35 cellular contexts compared by ENCODE assay signal in the genomic region with DNA sequence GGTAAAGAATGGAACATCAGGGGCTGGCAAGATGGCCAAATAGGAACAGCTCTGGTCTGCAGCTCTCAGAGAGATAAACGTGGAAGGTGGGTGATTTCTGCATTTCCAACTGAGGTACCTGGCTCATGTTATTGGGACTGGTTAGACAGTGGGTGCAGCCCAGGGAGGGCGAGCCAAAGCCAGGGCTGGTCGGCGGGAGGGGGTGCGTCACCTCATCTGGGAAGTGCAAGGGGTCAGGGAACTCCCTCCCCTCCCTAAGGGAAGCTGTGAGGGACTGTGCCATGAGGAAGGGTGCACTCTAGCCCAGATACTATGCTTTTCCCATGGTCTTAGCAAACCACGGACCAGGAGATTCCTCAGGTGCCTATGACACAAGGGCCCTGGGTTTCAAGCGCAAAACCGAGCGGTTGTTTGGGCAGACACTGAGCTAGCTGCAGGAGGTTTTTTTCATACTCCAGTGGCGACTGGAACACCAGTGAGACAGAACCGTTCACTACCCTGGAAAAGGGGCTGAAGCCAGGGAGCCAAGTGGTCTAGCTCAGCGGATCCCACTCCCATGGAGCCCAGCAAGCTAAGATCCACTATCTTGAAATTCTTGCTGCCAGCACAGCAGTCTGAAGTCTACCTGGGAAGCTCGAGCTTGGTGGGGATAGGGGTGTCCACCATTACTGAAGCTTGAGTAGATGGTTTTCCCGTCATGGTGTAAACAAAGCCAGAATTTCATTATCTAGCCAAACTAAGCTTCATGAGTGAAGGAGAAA.
"Had no signal": no experiment of that assay in that cellular context is flagged by ENCODE, and none has a peak within 500 bp of the region (broad histone marks: within the 10 kb centered on the region; RNA-seq: fewer than 3 reads in every experiment).

No MANE protein-coding gene starts in this region.

- H3K4me3 ChIP-seq: ascending aorta, cardiac muscle cell had no signal

- H3K4me1 Mint-ChIP-seq: activated B cell treated with CpG ODN at 0.5 μM for 24 hours; activated CD4-positive, alpha-beta T cell treated with anti-CD3 and anti-CD28 coated beads, Interleukin-2, amount 10 ng/mL, durations not matched to agents 24 days and 14 days; activated naive CD4-positive, alpha-beta T cell treated with anti-CD3 and anti-CD28 coated beads, Interleukin-2, amount 10 ng/mL, durations not matched to agents 7 days and 5 days had no signal

- H3K27ac ChIP-seq: ascending aorta, cardiac muscle cell, VCaP had no signal

- DNase-seq: activated B cell treated with CpG ODN at 0.5 μM for 24 hours; activated CD4-positive, alpha-beta memory T cell treated with anti-CD3 and anti-CD28 coated beads for 36 hours; activated CD4-positive, alpha-beta T cell treated with anti-CD3 and anti-CD28 coated beads for 4 hours; activated CD4-positive, alpha-beta T cell treated with anti-CD3 and anti-CD28 coated beads, Interleukin-2, amount 10 ng/mL, durations not matched to agents 24 days and 14 days; activated CD4-positive, alpha-beta T cell treated with anti-CD3 and anti-CD28 coated beads, Interleukin-2, amount 50 U/mL, for 1 hour; activated CD4-positive, alpha-beta T cell treated with anti-CD3 and anti-CD28 coated beads, Interleukin-2, amount 50 U/mL, for 4 hours; activated CD4-positive, CD25-positive, alpha-beta regulatory T cell treated with anti-CD3 and anti-CD28 coated beads, Interleukin-2, amount 50 U/mL, for 72 hours; activated CD8-positive, alpha-beta memory T cell treated with anti-CD3 and anti-CD28 coated beads, Interleukin-2, amount 50 U/mL, for 4 hours; activated CD8-positive, alpha-beta T cell treated with anti-CD3 and anti-CD28 coated beads for 36 hours; activated effector memory CD4-positive, alpha-beta T cell treated with anti-CD3 and anti-CD28 coated beads, Interleukin-2, amount 50 U/mL, for 16 hours; activated naive CD4-positive, alpha-beta T cell treated with anti-CD3 and anti-CD28 coated beads, Interleukin-2, amount 10 ng/mL, durations not matched to agents 7 days and 5 days; activated naive CD4-positive, alpha-beta T cell treated with Interleukin-2 at 50 U/mL for 16 hours; activated naive CD8-positive, alpha-beta T cell treated with anti-CD3 and anti-CD28 coated beads, Interleukin-2, amount 10 ng/mL, durations not matched to agents 7 days and 5 days; activated naive CD8-positive, alpha-beta T cell treated with anti-CD3 and anti-CD28 coated beads, Interleukin-2, amount 50 U/mL, for 24 hours; activated T-cell treated with anti-CD3 and anti-CD28 coated beads for 4 hours; activated T-cell treated with anti-CD3 and anti-CD28 coated beads, Interleukin-2, amount 50 U/mL, for 1 hour; activated T-cell treated with anti-CD3 and anti-CD28 coated beads, Interleukin-2, amount 50 U/mL, for 4 hours; activated T-cell treated with anti-CD3 and anti-CD28 coated beads, Interleukin-2, amount 50 U/mL, for 72 hours; amygdala; anterior cingulate cortex; central memory CD4-positive, alpha-beta T cell; SW 1271; T-helper 1 cell; T-helper 2 cell; T-helper 9 cell had no signal

- H3K4me1 ChIP-seq: ascending aorta had no signal

- H3K27ac Mint-ChIP-seq: activated B cell treated with CpG ODN at 0.5 μM for 24 hours; activated CD4-positive, alpha-beta memory T cell treated with anti-CD3 and anti-CD28 coated beads for 36 hours; activated CD4-positive, alpha-beta T cell treated with anti-CD3 and anti-CD28 coated beads, Interleukin-2, amount 10 ng/mL, durations not matched to agents 24 days and 14 days; activated CD8-positive, alpha-beta T cell treated with anti-CD3 and anti-CD28 coated beads for 36 hours; activated naive CD4-positive, alpha-beta T cell treated with anti-CD3 and anti-CD28 coated beads, Interleukin-2, amount 10 ng/mL, durations not matched to agents 7 days and 5 days; activated naive CD4-positive, alpha-beta T cell treated with anti-CD3 and anti-CD28 coated beads, Interleukin-2, amount 50 U/mL, for 24 hours; activated naive CD8-positive, alpha-beta T cell treated with anti-CD3 and anti-CD28 coated beads, Interleukin-2, amount 10 ng/mL, durations not matched to agents 7 days and 5 days; activated naive CD8-positive, alpha-beta T cell treated with anti-CD3 and anti-CD28 coated beads, Interleukin-2, amount 50 U/mL, for 24 hours; activated T-cell treated with anti-CD3 and anti-CD28 coated beads, Interleukin-2, amount 50 U/mL, for 72 hours; activated T-helper 1 cell treated with anti-CD3 and anti-CD28 coated beads, Interleukin-12 subunit alpha, Interleukin-12 subunit beta, Interleukin-2, Interleukin-4 antibody, amounts not matched to agents 30 ng/mL and 10 ng/mL and 1 ng/mL, durations not matched to agents 14 hours and 24 hours and 36 hours; activated T-helper 17 cell treated with anti-CD3 and anti-CD28 coated beads, Interleukin-2, amount 50 U/mL, for 72 hours; brain; T-helper 1 cell treated with Interleukin-12 subunit alpha and Interleukin-12 subunit beta and Interleukin-4 antibody, amounts not matched to agents 30 μg/mL and 1 μg/mL, for 36 hours; T-helper 2 cell treated with Interferon-gamma antibody and Interleukin-4, amounts not matched to agents 5 μg/mL and 100 μg/mL, for 36 hours had no signal

- ATAC-seq: activated CD8-positive, alpha-beta T cell treated with anti-CD3 and anti-CD28 coated beads for 36 hours; activated naive CD8-positive, alpha-beta T cell treated with anti-CD3 and anti-CD28 coated beads, Interleukin-2, amount 50 U/mL, for 24 hours; activated T-cell treated with anti-CD3 and anti-CD28 coated beads, Interleukin-2, amount 50 U/mL, for 4 hours; activated T-cell treated with anti-CD3 and anti-CD28 coated beads, Interleukin-2, amount 50 U/mL, for 72 hours; activated T-helper 17 cell treated with anti-CD3 and anti-CD28 coated beads, Interleukin-2, amount 50 U/mL, for 72 hours had no signal

- H3K9me3 Mint-ChIP-seq: activated CD4-positive, alpha-beta memory T cell treated with anti-CD3 and anti-CD28 coated beads for 36 hours; activated T-helper 17 cell treated with anti-CD3 and anti-CD28 coated beads, Interleukin-2, amount 50 U/mL, for 72 hours had no signal

- H3K36me3 ChIP-seq: ascending aorta, cardiac muscle cell had no signal

- H3K27me3 ChIP-seq: ascending aorta, cardiac muscle cell had no signal

- H3K4me3 Mint-ChIP-seq: activated B cell treated with CpG ODN at 0.5 μM for 24 hours; activated CD4-positive, alpha-beta memory T cell treated with anti-CD3 and anti-CD28 coated beads for 36 hours; activated CD4-positive, alpha-beta T cell treated with anti-CD3 and anti-CD28 coated beads, Interleukin-2, amount 10 ng/mL, durations not matched to agents 24 days and 14 days; activated CD8-positive, alpha-beta T cell treated with anti-CD3 and anti-CD28 coated beads for 36 hours; activated naive CD4-positive, alpha-beta T cell treated with anti-CD3 and anti-CD28 coated beads, Interleukin-2, amount 10 ng/mL, durations not matched to agents 7 days and 5 days; activated naive CD4-positive, alpha-beta T cell treated with anti-CD3 and anti-CD28 coated beads, Interleukin-2, amount 50 U/mL, for 24 hours; activated naive CD8-positive, alpha-beta T cell; activated naive CD8-positive, alpha-beta T cell treated with anti-CD3 and anti-CD28 coated beads, Interleukin-2, amount 10 ng/mL, durations not matched to agents 7 days and 5 days; activated naive CD8-positive, alpha-beta T cell treated with anti-CD3 and anti-CD28 coated beads, Interleukin-2, amount 50 U/mL, for 24 hours; activated T-cell treated with anti-CD3 and anti-CD28 coated beads, Interleukin-2, amount 50 U/mL, for 4 hours; activated T-cell treated with anti-CD3 and anti-CD28 coated beads, Interleukin-2, amount 50 U/mL, for 72 hours; activated T-helper 1 cell treated with anti-CD3 and anti-CD28 coated beads, Interleukin-12 subunit alpha, Interleukin-12 subunit beta, Interleukin-2, Interleukin-4 antibody, amounts not matched to agents 30 ng/mL and 10 ng/mL and 1 ng/mL, durations not matched to agents 14 hours and 24 hours and 36 hours; activated T-helper 17 cell treated with anti-CD3 and anti-CD28 coated beads, Interleukin-2, amount 50 U/mL, for 72 hours; brain; T-helper 1 cell treated with Interleukin-12 subunit alpha and Interleukin-12 subunit beta and Interleukin-4 antibody, amounts not matched to agents 30 μg/mL and 1 μg/mL, for 36 hours; T-helper 2 cell treated with Interferon-gamma antibody and Interleukin-4, amounts not matched to agents 5 μg/mL and 100 μg/mL, for 36 hours had no signal

- H3K9me3 ChIP-seq: ascending aorta had no signal

- H3K27me3 Mint-ChIP-seq: activated B cell treated with CpG ODN at 0.5 μM for 24 hours; activated CD4-positive, alpha-beta memory T cell treated with anti-CD3 and anti-CD28 coated beads for 36 hours; activated CD4-positive, alpha-beta T cell treated with anti-CD3 and anti-CD28 coated beads, Interleukin-2, amount 10 ng/mL, durations not matched to agents 24 days and 14 days; activated CD8-positive, alpha-beta T cell treated with anti-CD3 and anti-CD28 coated beads for 36 hours; activated naive CD4-positive, alpha-beta T cell treated with anti-CD3 and anti-CD28 coated beads, Interleukin-2, amount 10 ng/mL, durations not matched to agents 7 days and 5 days; activated naive CD4-positive, alpha-beta T cell treated with anti-CD3 and anti-CD28 coated beads, Interleukin-2, amount 50 U/mL, for 24 hours; activated naive CD8-positive, alpha-beta T cell; activated naive CD8-positive, alpha-beta T cell treated with anti-CD3 and anti-CD28 coated beads, Interleukin-2, amount 10 ng/mL, durations not matched to agents 7 days and 5 days; activated naive CD8-positive, alpha-beta T cell treated with anti-CD3 and anti-CD28 coated beads, Interleukin-2, amount 50 U/mL, for 24 hours; activated T-helper 17 cell treated with anti-CD3 and anti-CD28 coated beads, Interleukin-2, amount 50 U/mL, for 72 hours had no signal
